In genomic region chr10:82932426-82932825, GRCh38 we compare ENCODE assay signal across 14 cellular contexts.
"Had no signal": no experiment of that assay in that cellular context is flagged by ENCODE, and none has a peak within 500 bp of the region (broad histone marks: within the 10 kb centered on the region; RNA-seq: fewer than 3 reads in every experiment).

No MANE protein-coding gene starts in this region.

- H3K27me3 ChIP-seq: heart left ventricle, neutrophil, right atrium auricular region, sigmoid colon, stomach had no signal

- H3K9me3 ChIP-seq: heart left ventricle, neutrophil, right atrium auricular region, sigmoid colon, stomach had no signal

- H3K27ac ChIP-seq: coronary artery, heart left ventricle, neutrophil, right atrium auricular region, sigmoid colon, skin epidermis, stomach had no signal

- H3K36me3 ChIP-seq: heart left ventricle, neutrophil, right atrium auricular region, sigmoid colon, stomach had no signal

- DNase-seq: effector CD8-positive, alpha-beta T cell; foreskin melanocyte; heart left ventricle; kidney glomerular epithelial cell; mucosa of descending colon; naive thymus-derived CD8-positive, alpha-beta T cell; sigmoid colon; stimulated activated CD4-positive, alpha-beta T cell treated with anti-CD3 and anti-CD28 coated beads, Interleukin-12 subunit alpha, Interleukin-12 subunit beta, amount 100 ng/mL, for 4 hours; stimulated activated naive CD4-positive, alpha-beta T cell; stomach had no signal

- ATAC-seq: heart left ventricle; mucosa of descending colon; naive thymus-derived CD8-positive, alpha-beta T cell had no signal

- H3K4me3 ChIP-seq: coronary artery, heart left ventricle, mucosa of descending colon, right atrium auricular region, sigmoid colon, skin epidermis, stomach had no signal

- H3K4me1 ChIP-seq: heart left ventricle, right atrium auricular region, sigmoid colon, stomach had no signal
